In genomic region chr4:93157984-93158383, GRCh38 we compare ENCODE assay signal across 18 cellular contexts.
DNase-seq lines count a peak whose midpoint lies in the region; ATAC-seq and TF ChIP-seq lines count a peak whose summit lies in the region.
"Had no signal": no experiment of that assay in that cellular context is flagged by ENCODE, and none has a peak within 500 bp of the region (broad histone marks: within the 10 kb centered on the region; RNA-seq: fewer than 3 reads in every experiment).

No MANE protein-coding gene starts in this region.

- TF ChIP-seq RAD21 in neural cell (conservative IDR thresholded peaks at IDR 0.05), result peak; percentile 38

- no peaks in the 10 kb centered on the region for H3K9me2 ChIP-seq in neural cell (ENCODE audit: insufficient read depth, low read length)

- H3K9me3 Mint-ChIP-seq in WTC11, result no peaks in the 10 kb centered on the region
- peaks cover 20% of the 10 kb centered on the region for H3K9me3 Mint-ChIP-seq in stimulated activated effector memory CD8-positive, alpha-beta T cell treated with anti-CD3 and anti-CD28 coated beads, Interleukin-12 subunit alpha, Interleukin-12 subunit beta, amount 100 ng/mL, for 72 hours

- no peak overlapping the region for H3K9ac ChIP-seq in neural cell (ENCODE audit: low read length)

- no peaks in the 10 kb centered on the region for H4K20me1 ChIP-seq in neural cell (ENCODE audit: insufficient read depth)

- TF ChIP-seq EP300 in neural cell (conservative IDR thresholded peaks at IDR 0.05; ENCODE audit: poor library complexity, severe bottlenecking), result no peak

- peaks cover 43% of the 10 kb centered on the region for H3K4me1 Mint-ChIP-seq in WTC11
- no peaks in the 10 kb centered on the region for H3K4me1 Mint-ChIP-seq in stimulated activated effector memory CD8-positive, alpha-beta T cell treated with anti-CD3 and anti-CD28 coated beads, Interleukin-12 subunit alpha, Interleukin-12 subunit beta, amount 100 ng/mL, for 72 hours

- POLR2A ChIA-PET in GM10248 (lab: Yijun Ruan, JAX) (no interaction called here), WTC11 (lab: Charles Lee) (no interaction called here)

- ATAC-seq in WTC11, result peak; percentile 43
- ATAC-seq in stimulated activated effector memory CD8-positive, alpha-beta T cell treated with anti-CD3 and anti-CD28 coated beads, Interleukin-12 subunit alpha, Interleukin-12 subunit beta, amount 100 ng/mL, for 72 hours, result no peak
- ATAC-seq in HG03378 (IDR thresholded peaks at IDR 0.05; ENCODE audit: unreplicated experiment), result no peak
- ATAC-seq in GM19397 (IDR thresholded peaks at IDR 0.05; ENCODE audit: unreplicated experiment), result no peak
- ATAC-seq: K562 had no signal

- H3K36me3 Mint-ChIP-seq in WTC11, result no peaks in the 10 kb centered on the region
- no peaks in the 10 kb centered on the region for H3K36me3 Mint-ChIP-seq in stimulated activated effector memory CD8-positive, alpha-beta T cell treated with anti-CD3 and anti-CD28 coated beads, Interleukin-12 subunit alpha, Interleukin-12 subunit beta, amount 100 ng/mL, for 72 hours

- no peak overlapping the region for H3K4me2 ChIP-seq in neural cell (ENCODE audit: low read length)

- CTCF ChIA-PET in GM10248 (lab: Yijun Ruan, JAX) (interaction anchor here (0.9 to 1.3 kb wide), 2 partner anchors 10 to 26 kb away, joined by 3 read pairs; no protein-coding TSS in a partner anchor), WTC11 (lab: Charles Lee) (interaction anchor here (0.7 to 1.8 kb wide), 22 partner anchors 8 to 273 kb away, joined by 3 to 11 read pairs (median 4); no protein-coding TSS in a partner anchor)

- H2AFZ ChIP-seq in neural cell (ENCODE audit: low read depth, low read length), result no peak overlapping the region

- no peak overlapping the region for H3K27ac ChIP-seq in neural cell (ENCODE audit: low read length)
- H3K27ac ChIP-seq: thoracic aorta had no signal

- peak; percentile 18 for TF ChIP-seq CTCF in GM10248 (IDR thresholded peaks at IDR 0.05; ENCODE audit: control extremely low read depth, extremely low read depth, low read depth, missing control alignments)
- peak; percentile 43; the same call in 1 of the 2 replicates for TF ChIP-seq CTCF in LNCAP (IDR thresholded peaks at IDR 0.05)
- no peak for TF ChIP-seq CTCF in WTC11 (IDR thresholded peaks at IDR 0.05)
- TF ChIP-seq CTCF in neural cell (IDR thresholded peaks at IDR 0.05; ENCODE audit: poor library complexity, severe bottlenecking), result peak; percentile 56

- H3K9me3 ChIP-seq in neural cell (ENCODE audit: low read length), result no peaks in the 10 kb centered on the region
- H3K9me3 ChIP-seq: thoracic aorta had no signal

- H3F3A ChIP-seq in neural cell (ENCODE audit: insufficient read depth, low read length, poor library complexity, severe bottlenecking), result no peaks in the 10 kb centered on the region

- no peaks in the 10 kb centered on the region for H3K27me3 Mint-ChIP-seq in WTC11 (ENCODE audit: low read depth)

- no peak overlapping the region for H3K27ac Mint-ChIP-seq in WTC11
- no peak overlapping the region for H3K27ac Mint-ChIP-seq in stimulated activated effector memory CD8-positive, alpha-beta T cell treated with anti-CD3 and anti-CD28 coated beads, Interleukin-12 subunit alpha, Interleukin-12 subunit beta, amount 100 ng/mL, for 72 hours

- no peaks in the 10 kb centered on the region for H3K36me3 ChIP-seq in neural cell (ENCODE audit: insufficient read depth, low read length)
- H3K36me3 ChIP-seq: thoracic aorta had no signal

- no peak for DNase-seq in GM10248 (ENCODE audit: extremely low spot score)
- no peak for DNase-seq in WTC11 (ENCODE audit: low spot score)
- DNase-seq in stimulated activated effector memory CD8-positive, alpha-beta T cell treated with anti-CD3 and anti-CD28 coated beads, Interleukin-12 subunit alpha, Interleukin-12 subunit beta, amount 100 ng/mL, for 72 hours (ENCODE audit: low spot score in 2 of 2), result no peak
- DNase-seq in activated CD4-positive, alpha-beta T cell treated with anti-CD3 and anti-CD28 coated beads, Interleukin-2, amount 50 U/mL, for 48 hours, result no peak
- DNase-seq: activated CD4-positive, alpha-beta T cell treated with anti-CD3 and anti-CD28 coated beads for 48 hours; activated T-cell treated with anti-CD3 and anti-CD28 coated beads, Interleukin-2, amount 50 U/mL, for 1 hour; C1 segment of cervical spinal cord; erythroblast; head of caudate nucleus; NCI-H1436 treated with DMSO at 0.1 percent for 48 hours; NCI-H510A; T-helper 2 cell had no signal

- H3K4me3 ChIP-seq in neural cell (ENCODE audit: low read length), result no peak overlapping the region
- H3K4me3 ChIP-seq: K562, thoracic aorta had no signal

- no peaks in the 10 kb centered on the region for H3K27me3 ChIP-seq in neural cell (ENCODE audit: insufficient read depth, low read depth, low read length)

- no peak overlapping the region for H3K4me3 Mint-ChIP-seq in WTC11
- no peak overlapping the region for H3K4me3 Mint-ChIP-seq in stimulated activated effector memory CD8-positive, alpha-beta T cell treated with anti-CD3 and anti-CD28 coated beads, Interleukin-12 subunit alpha, Interleukin-12 subunit beta, amount 100 ng/mL, for 72 hours

- no peaks in the 10 kb centered on the region for H3K79me2 ChIP-seq in neural cell (replicated peaks; ENCODE audit: insufficient read depth, low read length)

TF ChIP-seq in WTC11, 78 proteins besides CTCF, POLR2A, EP300 and RAD21:
- TF ChIP-seq, protein P1, sequence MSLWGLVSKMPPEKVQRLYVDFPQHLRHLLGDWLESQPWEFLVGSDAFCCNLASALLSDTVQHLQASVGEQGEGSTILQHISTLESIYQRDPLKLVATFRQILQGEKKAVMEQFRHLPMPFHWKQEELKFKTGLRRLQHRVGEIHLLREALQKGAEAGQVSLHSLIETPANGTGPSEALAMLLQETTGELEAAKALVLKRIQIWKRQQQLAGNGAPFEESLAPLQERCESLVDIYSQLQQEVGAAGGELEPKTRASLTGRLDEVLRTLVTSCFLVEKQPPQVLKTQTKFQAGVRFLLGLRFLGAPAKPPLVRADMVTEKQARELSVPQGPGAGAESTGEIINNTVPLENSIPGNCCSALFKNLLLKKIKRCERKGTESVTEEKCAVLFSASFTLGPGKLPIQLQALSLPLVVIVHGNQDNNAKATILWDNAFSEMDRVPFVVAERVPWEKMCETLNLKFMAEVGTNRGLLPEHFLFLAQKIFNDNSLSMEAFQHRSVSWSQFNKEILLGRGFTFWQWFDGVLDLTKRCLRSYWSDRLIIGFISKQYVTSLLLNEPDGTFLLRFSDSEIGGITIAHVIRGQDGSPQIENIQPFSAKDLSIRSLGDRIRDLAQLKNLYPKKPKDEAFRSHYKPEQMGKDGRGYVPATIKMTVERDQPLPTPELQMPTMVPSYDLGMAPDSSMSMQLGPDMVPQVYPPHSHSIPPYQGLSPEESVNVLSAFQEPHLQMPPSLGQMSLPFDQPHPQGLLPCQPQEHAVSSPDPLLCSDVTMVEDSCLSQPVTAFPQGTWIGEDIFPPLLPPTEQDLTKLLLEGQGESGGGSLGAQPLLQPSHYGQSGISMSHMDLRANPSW (CRISPR knock-in tag; conservative IDR thresholded peaks at IDR 0.05; ENCODE audit: low read depth), result no peak
- TF ChIP-seq GABPB1 (CRISPR knock-in tag; IDR thresholded peaks at IDR 0.05), result no peak

TF ChIP-seq in neural cell, 6 proteins besides CTCF, POLR2A, EP300 and RAD21:
- peak; percentile 30 for TF ChIP-seq SMC3 (conservative IDR thresholded peaks at IDR 0.05; ENCODE audit: poor library complexity)
- TF ChIP-seq, protein P2, sequence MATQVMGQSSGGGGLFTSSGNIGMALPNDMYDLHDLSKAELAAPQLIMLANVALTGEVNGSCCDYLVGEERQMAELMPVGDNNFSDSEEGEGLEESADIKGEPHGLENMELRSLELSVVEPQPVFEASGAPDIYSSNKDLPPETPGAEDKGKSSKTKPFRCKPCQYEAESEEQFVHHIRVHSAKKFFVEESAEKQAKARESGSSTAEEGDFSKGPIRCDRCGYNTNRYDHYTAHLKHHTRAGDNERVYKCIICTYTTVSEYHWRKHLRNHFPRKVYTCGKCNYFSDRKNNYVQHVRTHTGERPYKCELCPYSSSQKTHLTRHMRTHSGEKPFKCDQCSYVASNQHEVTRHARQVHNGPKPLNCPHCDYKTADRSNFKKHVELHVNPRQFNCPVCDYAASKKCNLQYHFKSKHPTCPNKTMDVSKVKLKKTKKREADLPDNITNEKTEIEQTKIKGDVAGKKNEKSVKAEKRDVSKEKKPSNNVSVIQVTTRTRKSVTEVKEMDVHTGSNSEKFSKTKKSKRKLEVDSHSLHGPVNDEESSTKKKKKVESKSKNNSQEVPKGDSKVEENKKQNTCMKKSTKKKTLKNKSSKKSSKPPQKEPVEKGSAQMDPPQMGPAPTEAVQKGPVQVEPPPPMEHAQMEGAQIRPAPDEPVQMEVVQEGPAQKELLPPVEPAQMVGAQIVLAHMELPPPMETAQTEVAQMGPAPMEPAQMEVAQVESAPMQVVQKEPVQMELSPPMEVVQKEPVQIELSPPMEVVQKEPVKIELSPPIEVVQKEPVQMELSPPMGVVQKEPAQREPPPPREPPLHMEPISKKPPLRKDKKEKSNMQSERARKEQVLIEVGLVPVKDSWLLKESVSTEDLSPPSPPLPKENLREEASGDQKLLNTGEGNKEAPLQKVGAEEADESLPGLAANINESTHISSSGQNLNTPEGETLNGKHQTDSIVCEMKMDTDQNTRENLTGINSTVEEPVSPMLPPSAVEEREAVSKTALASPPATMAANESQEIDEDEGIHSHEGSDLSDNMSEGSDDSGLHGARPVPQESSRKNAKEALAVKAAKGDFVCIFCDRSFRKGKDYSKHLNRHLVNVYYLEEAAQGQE (IDR thresholded peaks at IDR 0.05; ENCODE audit: borderline replicate concordance), result no peak
